Comparison of ENCODE assay signal across 20 cellular contexts in genomic region chr12:32891526-32891925, GRCh38. TPM values are rescaled to one million over a fixed set of nuclear protein-coding genes. Genes with fewer than 3 reads are reported as not detected.
DNase-seq lines count a peak whose midpoint lies in the region; ATAC-seq and TF ChIP-seq lines count a peak whose summit lies in the region.
"Had no signal": no experiment of that assay in that cellular context is flagged by ENCODE, and none has a peak within 500 bp of the region (broad histone marks: within the 10 kb centered on the region; RNA-seq: fewer than 3 reads in every experiment).

No MANE protein-coding gene starts in this region.

- H3K27me3 Mint-ChIP-seq in activated CD4-positive, alpha-beta memory T cell treated with anti-CD3 and anti-CD28 coated beads, Interleukin-2, amount 10 ng/mL, durations not matched to agents 7 days and 5 days = peaks cover 26% of the 10 kb centered on the region
- H3K27me3 Mint-ChIP-seq in naive thymus-derived CD4-positive, alpha-beta T cell = peaks cover 20 to 50% (median 40%) of the 10 kb centered on the region in 5 donors

- H3K9me3 ChIP-seq in left ventricle myocardium inferior (replicated peaks) = no peaks in the 10 kb centered on the region
- no peaks in the 10 kb centered on the region for H3K9me3 ChIP-seq in iPS-20b (ENCODE audit: insufficient read depth, low read depth, low read length)
- no peaks in the 10 kb centered on the region for H3K9me3 ChIP-seq in naive thymus-derived CD4-positive, alpha-beta T cell (ENCODE audit: control insufficient read depth in 2 of 3, low read length in 3 of 3)
- H3K9me3 ChIP-seq: adrenal gland, tibial nerve had no signal

- H3K4me1 Mint-ChIP-seq in activated CD4-positive, alpha-beta memory T cell treated with anti-CD3 and anti-CD28 coated beads, Interleukin-2, amount 10 ng/mL, durations not matched to agents 7 days and 5 days = peaks cover 3% of the 10 kb centered on the region
- peaks cover 6 to 29% (median 18%) of the 10 kb centered on the region in 7 donors for H3K4me1 Mint-ChIP-seq in naive thymus-derived CD4-positive, alpha-beta T cell

- no peak overlapping the region for H3K27ac Mint-ChIP-seq in activated CD4-positive, alpha-beta memory T cell treated with anti-CD3 and anti-CD28 coated beads, Interleukin-2, amount 10 ng/mL, durations not matched to agents 7 days and 5 days
- peak overlapping the region in 1 of 9 donors; percentile 1 for H3K27ac Mint-ChIP-seq in naive thymus-derived CD4-positive, alpha-beta T cell
- H3K27ac Mint-ChIP-seq: CD4-positive, alpha-beta T cell; natural killer cell treated with Interleukin-12 subunit alpha and Interleukin-12 subunit beta and Interleukin-15 and Interleukin-18, amount 100 ng/mL, for 72 hours; stimulated activated effector memory CD8-positive, alpha-beta T cell treated with anti-CD3 and anti-CD28 coated beads, Interleukin-12 subunit alpha, Interleukin-12 subunit beta, amount 100 ng/mL, for 72 hours had no signal

- H3K9ac ChIP-seq in iPS-20b (ENCODE audit: low read depth, low read length) = peak overlapping the region; percentile 58; the same call in 1 of the 2 replicates

- no peaks in the 10 kb centered on the region for H3K9me3 Mint-ChIP-seq in activated CD4-positive, alpha-beta memory T cell treated with anti-CD3 and anti-CD28 coated beads, Interleukin-2, amount 10 ng/mL, durations not matched to agents 7 days and 5 days
- H3K9me3 Mint-ChIP-seq in naive thymus-derived CD4-positive, alpha-beta T cell = peaks cover 0 to 1% (median 0%) of the 10 kb centered on the region in 11 donors
- H3K9me3 Mint-ChIP-seq: CD4-positive, alpha-beta T cell; natural killer cell treated with Interleukin-12 subunit alpha and Interleukin-12 subunit beta and Interleukin-15 and Interleukin-18, amount 100 ng/mL, for 72 hours; stimulated activated effector memory CD8-positive, alpha-beta T cell treated with anti-CD3 and anti-CD28 coated beads, Interleukin-12 subunit alpha, Interleukin-12 subunit beta, amount 100 ng/mL, for 72 hours had no signal

- no peak for TF ChIP-seq CTCF in left ventricle myocardium inferior (IDR thresholded peaks at IDR 0.05; ENCODE audit: borderline replicate concordance)
- no peak for TF ChIP-seq CTCF in dorsolateral prefrontal cortex (IDR thresholded peaks at IDR 0.05 in 54 of 56, conservative IDR thresholded peaks at IDR 0.05 in 2 of 56; ENCODE audit: low read depth in 1 of 56, partially characterized antibody in 56 of 56)

- intact Hi-C loops in left ventricle myocardium inferior (cut with micrococcal nuclease) = no loop called here
- intact Hi-C loops in left ventricle myocardium superior (cut with micrococcal nuclease) = loop anchor here (10.0 kb wide), 1 partner anchor 97 kb away; no protein-coding TSS in a partner anchor
- intact Hi-C loops in naive thymus-derived CD4-positive, alpha-beta T cell (cut with micrococcal nuclease) = no loop called here
- intact Hi-C loops in dorsolateral prefrontal cortex (cut with DNase I) = no loop called here

- H3K27me3 ChIP-seq in left ventricle myocardium inferior (ENCODE audit: low read depth) (peaks cover 33% of the 10 kb centered on the region), iPS-20b (ENCODE audit: insufficient read depth, low read length) (peaks cover 12% of the 10 kb centered on the region; the same call in 1 of the 2 replicates), dorsolateral prefrontal cortex (peaks cover 0 to 49% (median 15%) of the 10 kb centered on the region in 45 donors)
- peaks cover 0 to 12% of the 10 kb centered on the region in 2 donors for H3K27me3 ChIP-seq in naive thymus-derived CD4-positive, alpha-beta T cell (ENCODE audit: control insufficient read depth in 2 of 2, insufficient read depth in 2 of 2, low read length in 2 of 2)
- H3K27me3 ChIP-seq: tibial nerve had no signal

- H3K36me3 ChIP-seq in left ventricle myocardium inferior (no peaks in the 10 kb centered on the region), iPS-20b (ENCODE audit: insufficient read depth, low read depth, low read length) (no peaks in the 10 kb centered on the region)
- no peaks in the 10 kb centered on the region for H3K36me3 ChIP-seq in naive thymus-derived CD4-positive, alpha-beta T cell (ENCODE audit: control insufficient read depth in 2 of 3, insufficient read depth in 3 of 3, low read length in 3 of 3)
- H3K36me3 ChIP-seq: adrenal gland, tibial nerve had no signal

- POLR2A ChIA-PET in activated CD4-positive, alpha-beta memory T cell treated with anti-CD3 and anti-CD28 coated beads, Interleukin-2, amount 10 ng/mL, durations not matched to agents 7 days and 5 days (lab: Charles Lee) = no interaction called here
- POLR2A ChIA-PET in naive thymus-derived CD4-positive, alpha-beta T cell (lab: Charles Lee) = no interaction called here

- CTCF ChIA-PET in activated CD4-positive, alpha-beta memory T cell treated with anti-CD3 and anti-CD28 coated beads, Interleukin-2, amount 10 ng/mL, durations not matched to agents 7 days and 5 days (lab: Charles Lee) = no interaction called here
- CTCF ChIA-PET in naive thymus-derived CD4-positive, alpha-beta T cell (lab: Charles Lee) = no interaction called here

- ATAC-seq in left ventricle myocardium superior = no peak
- no peak for ATAC-seq in naive thymus-derived CD4-positive, alpha-beta T cell
- ATAC-seq: natural killer cell treated with Interleukin-12 subunit alpha and Interleukin-12 subunit beta and Interleukin-15 and Interleukin-18, amount 100 ng/mL, for 72 hours; stimulated activated effector memory CD8-positive, alpha-beta T cell treated with anti-CD3 and anti-CD28 coated beads, Interleukin-12 subunit alpha, Interleukin-12 subunit beta, amount 100 ng/mL, for 72 hours had no signal

- H3K4me3 Mint-ChIP-seq in activated CD4-positive, alpha-beta memory T cell treated with anti-CD3 and anti-CD28 coated beads, Interleukin-2, amount 10 ng/mL, durations not matched to agents 7 days and 5 days = no peak overlapping the region
- H3K4me3 Mint-ChIP-seq in naive thymus-derived CD4-positive, alpha-beta T cell = no peak overlapping the region
- H3K4me3 Mint-ChIP-seq: CD4-positive, alpha-beta T cell; natural killer cell treated with Interleukin-12 subunit alpha and Interleukin-12 subunit beta and Interleukin-15 and Interleukin-18, amount 100 ng/mL, for 72 hours; stimulated activated effector memory CD8-positive, alpha-beta T cell treated with anti-CD3 and anti-CD28 coated beads, Interleukin-12 subunit alpha, Interleukin-12 subunit beta, amount 100 ng/mL, for 72 hours had no signal

- DNase-seq in left ventricle myocardium inferior (no peak), left ventricle myocardium superior (no peak), amniotic epithelial cell (ENCODE audit: low read depth) (peak; percentile 34), GM19238 (ENCODE audit: insufficient read length, low spot score) (no peak), dorsolateral prefrontal cortex (no peak)
- DNase-seq in activated CD4-positive, alpha-beta memory T cell treated with anti-CD3 and anti-CD28 coated beads, Interleukin-2, amount 10 ng/mL, durations not matched to agents 7 days and 5 days = no peak
- no peak for DNase-seq in naive thymus-derived CD4-positive, alpha-beta T cell
- DNase-seq: activated CD4-positive, CD25-positive, alpha-beta regulatory T cell treated with anti-CD3 and anti-CD28 coated beads, Interleukin-2, amount 50 U/mL, for 72 hours; activated effector memory CD4-positive, alpha-beta T cell treated with anti-CD3 and anti-CD28 coated beads, Interleukin-2, amount 50 U/mL, for 16 hours; adrenal gland; CD4-positive, alpha-beta T cell; cerebellar nuclear complex; DMS79 treated with DMSO at 0.1 percent for 48 hours; NCI-H1694 treated with DMSO at 0.1 percent for 48 hours; NCI-H446 treated with DMSO at 0.1 percent for 48 hours; SHP77 treated with DMSO at 0.1 percent for 48 hours had no signal

- H3K27ac ChIP-seq in left ventricle myocardium inferior (replicated peaks) (peak overlapping the region; percentile 91), iPS-20b (ENCODE audit: low read length) (no peak overlapping the region), dorsolateral prefrontal cortex (no peak overlapping the region)
- no peak overlapping the region for H3K27ac ChIP-seq in naive thymus-derived CD4-positive, alpha-beta T cell (ENCODE audit: low read depth, low read length)
- H3K27ac ChIP-seq: adrenal gland had no signal

- no peaks in the 10 kb centered on the region for H3K36me3 Mint-ChIP-seq in activated CD4-positive, alpha-beta memory T cell treated with anti-CD3 and anti-CD28 coated beads, Interleukin-2, amount 10 ng/mL, durations not matched to agents 7 days and 5 days (ENCODE audit: low read depth)
- peaks cover 0 to 3% (median 0%) of the 10 kb centered on the region in 5 donors for H3K36me3 Mint-ChIP-seq in naive thymus-derived CD4-positive, alpha-beta T cell
- H3K36me3 Mint-ChIP-seq: stimulated activated effector memory CD8-positive, alpha-beta T cell treated with anti-CD3 and anti-CD28 coated beads, Interleukin-12 subunit alpha, Interleukin-12 subunit beta, amount 100 ng/mL, for 72 hours had no signal

- H3K4me1 ChIP-seq in left ventricle myocardium inferior (peaks cover 40% of the 10 kb centered on the region), iPS-20b (ENCODE audit: insufficient read depth, low read length) (peaks cover 28% of the 10 kb centered on the region)
- H3K4me1 ChIP-seq in naive thymus-derived CD4-positive, alpha-beta T cell (ENCODE audit: control insufficient read depth in 2 of 2, insufficient read depth in 2 of 2, low read length in 2 of 2) = no peaks in the 10 kb centered on the region

- H3K4me3 ChIP-seq in left ventricle myocardium inferior = peak overlapping the region; percentile 81
- H3K4me3 ChIP-seq in iPS-20b (ENCODE audit: low read length) = peak overlapping the region; percentile 7; the same call in 1 of the 2 replicates
- H3K4me3 ChIP-seq in naive thymus-derived CD4-positive, alpha-beta T cell (ENCODE audit: low read length) = no peak overlapping the region
- H3K4me3 ChIP-seq in dorsolateral prefrontal cortex = peak overlapping the region in 1 of 59 donors; percentile 0
- H3K4me3 ChIP-seq: adrenal gland, tibial nerve had no signal

RNA-seq across cellular contexts. Expression of gene PKP2, which starts 5.1 kb away (rescaled TPM):
- total RNA-seq in left ventricle myocardium inferior (428 TPM), left ventricle myocardium superior (423 TPM), dorsolateral prefrontal cortex (10 to 100 TPM in 13 of 120 experiments, 1 to 10 TPM in 107; 1.7 to 22.6 (median 5.2) TPM)
- not detected for total RNA-seq in activated CD4-positive, alpha-beta memory T cell treated with anti-CD3 and anti-CD28 coated beads, Interleukin-2, amount 10 ng/mL, durations not matched to agents 7 days and 5 days
- total RNA-seq in naive thymus-derived CD4-positive, alpha-beta T cell = under 1 TPM in 4 of 5 experiments, not detected in 1; 0.16 to 0.95 (median 0.63) TPM
- polyA plus RNA-seq in naive thymus-derived CD4-positive, alpha-beta T cell = 1 to 10 TPM; 1.4 to 2.0 TPM

Comparison
In these comparisons a context has a peak if more than half of its experiments do, and no peak if none do; other contexts are left out.
1. RNA of gene PKP2, which starts 5.1 kb away (total RNA-seq): 428 TPM in left ventricle myocardium inferior (single experiment) and 423 TPM in left ventricle myocardium superior (single experiment); 1.7 to 22.6 TPM in dorsolateral prefrontal cortex, 0.16 to 0.95 TPM in naive thymus-derived CD4-positive, alpha-beta T cell and not detected in activated CD4-positive, alpha-beta memory T cell treated with anti-CD3 and anti-CD28 coated beads, Interleukin-2, amount 10 ng/mL, durations not matched to agents 7 days and 5 days; every median in the first group is over 10 times any median in the second.